Comparison of ENCODE assay signal across 8 cellular contexts in the genomic region with DNA sequence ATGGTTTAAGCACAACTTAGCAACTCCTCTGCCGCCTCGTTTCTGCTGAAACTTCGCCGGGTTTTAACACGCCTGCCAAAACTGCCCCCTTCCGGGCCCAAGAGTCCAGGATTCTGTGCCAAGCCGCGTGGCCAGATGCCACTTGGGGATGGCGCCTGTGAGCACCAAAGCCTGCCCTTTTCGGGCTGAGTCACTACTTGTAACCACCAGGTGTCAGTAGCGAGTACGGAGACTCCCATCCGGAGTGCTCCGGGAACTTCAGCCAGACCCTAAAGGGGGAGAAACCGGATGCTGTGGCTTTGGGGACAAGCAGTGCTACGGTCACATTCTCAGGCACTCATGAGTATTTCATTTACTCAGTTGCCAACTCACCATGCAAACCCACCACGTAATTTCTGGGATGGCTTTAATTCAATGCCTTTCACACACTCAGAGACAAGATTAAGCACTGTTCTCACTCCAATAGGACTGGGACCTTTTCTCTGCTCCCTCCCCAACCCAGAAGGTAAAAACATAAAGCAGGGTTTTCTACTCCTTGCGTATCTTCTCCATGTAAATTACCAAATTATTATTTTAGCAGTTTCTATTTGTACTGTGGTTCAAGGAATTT. TPM values are rescaled to one million over a fixed set of nuclear protein-coding genes. Genes with fewer than 3 reads are reported as not detected.
DNase-seq lines count a peak whose midpoint lies in the region; ATAC-seq, FAIRE-seq and TF ChIP-seq lines count a peak whose summit lies in the region.

No MANE protein-coding gene starts in this region.

- SMC1A ChIA-PET in GM12878 (lab: Charles Lee; ENCODE audit: uncharacterized antibody, unreplicated experiment) = interaction anchor here (1.0 to 1.1 kb wide), 2 partner anchors 8 to 245 kb away, joined by 3 to 5 read pairs; no protein-coding TSS in a partner anchor

- H3F3A ChIP-seq in GM23248 (ENCODE audit: insufficient read depth) = peaks cover 36% of the 10 kb centered on the region

- TF ChIP-seq EP300 in GM12878 (IDR thresholded peaks at IDR 0.05; ENCODE audit: borderline replicate concordance in 1 of 2, control insufficient read depth in 1 of 2, low read depth in 2 of 2, low read length in 2 of 2) = no peak

- peaks cover 82% of the 10 kb centered on the region for H3K79me2 ChIP-seq in GM23248 (ENCODE audit: insufficient read depth)
- no peaks in the 10 kb centered on the region for H3K79me2 ChIP-seq in GM12878 (ENCODE audit: control insufficient read depth, insufficient read depth, low read length)

- H3K4me1 ChIP-seq in GM23248 (ENCODE audit: insufficient read depth) (peaks cover 35% of the 10 kb centered on the region), GM12878 (ENCODE audit: control insufficient read depth, insufficient read depth, low read length) (no peaks in the 10 kb centered on the region), iPS-15b (ENCODE audit: control insufficient read depth, insufficient read depth, low read length) (no peaks in the 10 kb centered on the region)

- H3K9ac ChIP-seq in GM23248 = peak overlapping the region; percentile 37
- no peak overlapping the region for H3K9ac ChIP-seq in GM12878 (ENCODE audit: control insufficient read depth, insufficient read depth, low read length)
- no peak overlapping the region for H3K9ac ChIP-seq in iPS-15b (ENCODE audit: low read depth, low read length)

- peak; percentile 62 for FAIRE-seq in GM12878 (lab: Jason Lieb, UNC)

- POLR2A ChIA-PET in GM12878 (lab: Charles Lee) = no interaction called here

- peak; percentile 43 for DNase-seq in GDM1 (lab: John Stamatoyannopoulos, UW)
- peak; percentile 90 for DNase-seq in GM23248
- DNase-seq in T-helper 22 cell (ENCODE audit: low read depth) = peak; percentile 8
- DNase-seq in GM12878 (ENCODE audit: low read depth, low spot score) = peak; percentile 19
- no peak for DNase-seq in NCI-H187 (lab: John Stamatoyannopoulos, UW)

- TF ChIP-seq CTCF in LNCAP (IDR thresholded peaks at IDR 0.05) (peak; percentile 86), GM12878 (IDR thresholded peaks at IDR 0.05 in 2 of 3, conservative IDR thresholded peaks at IDR 0.05 in 1 of 3; ENCODE audit: control insufficient read depth in 2 of 3, extremely low read depth in 1 of 3, insufficient read depth in 1 of 3, low read depth in 3 of 3, low read length in 3 of 3) (peak; percentile 75 to 80 (median 77))

- peak overlapping the region; percentile 52 for H3K4me2 ChIP-seq in GM23248 (ENCODE audit: unreplicated experiment)
- H3K4me2 ChIP-seq in GM12878 (ENCODE audit: control insufficient read depth, insufficient read depth) = 0 out of 2 replicates have a peak overlapping the region, but pooled peaks have one; percentile 26

- RAD21 ChIA-PET in GM12878 (lab: Charles Lee; ENCODE audit: unreplicated experiment) = interaction anchor here (1.4 to 1.9 kb wide), 2 partner anchors 244 to 246 kb away, joined by 7 to 11 read pairs; no protein-coding TSS in a partner anchor

- TF ChIP-seq POLR2A in GM12878 (IDR thresholded peaks at IDR 0.05; ENCODE audit: low read depth, low read length) = no peak

- no TSS peak for BruUV-seq in GM12878 (replicated peaks; lab: Mats Ljungman, UMichigan)

- no peaks in the 10 kb centered on the region; the same call in 1 of the 2 replicates for H4K20me1 ChIP-seq in GM23248 (ENCODE audit: insufficient read depth)
- no peaks in the 10 kb centered on the region; the same call in 1 of the 2 replicates for H4K20me1 ChIP-seq in GM12878 (ENCODE audit: control insufficient read depth, insufficient read depth)

- H2AFZ ChIP-seq in GM23248 = no peak overlapping the region
- H2AFZ ChIP-seq in GM12878 (ENCODE audit: control insufficient read depth, low read depth, low read length) = no peak overlapping the region

- peak; percentile 85 for ATAC-seq in GM12878

- H3K27ac ChIP-seq in GM23248 (peak overlapping the region; percentile 50), GM12878 (ENCODE audit: control insufficient read depth, insufficient read depth) (no peak overlapping the region), skin epidermis (peak overlapping the region in 14 of 21 experiments; percentile 2 to 66 (median 26))

- peak; percentile 46 for TF ChIP-seq RAD21 in GM12878 (IDR thresholded peaks at IDR 0.05; ENCODE audit: insufficient read depth, low read depth, low read length)

- CTCF ChIA-PET in GM12878 (lab: Yijun Ruan, JAX) = interaction anchor here (0.7 to 3.3 kb wide), 7 partner anchors 9 to 269 kb away, joined by 3 to 33 read pairs (median 3); no protein-coding TSS in a partner anchor

- no peaks in the 10 kb centered on the region for H3K9me2 ChIP-seq in GM23248 (ENCODE audit: insufficient read depth)

- H3K9me3 ChIP-seq in GM23248 (ENCODE audit: low read depth) (no peaks in the 10 kb centered on the region), GM12878 (replicated peaks; ENCODE audit: control insufficient read depth, insufficient read depth, low read length) (no peaks in the 10 kb centered on the region), iPS-15b (ENCODE audit: control insufficient read depth, insufficient read depth, low read length) (no peaks in the 10 kb centered on the region)

- H3K4me3 ChIP-seq in GM23248 = peak overlapping the region; percentile 26; the same call in 1 of the 2 replicates
- H3K4me3 ChIP-seq in GM12878 = no peak overlapping the region
- H3K4me3 ChIP-seq in iPS-15b (ENCODE audit: low read depth, low read length) = peak overlapping the region; percentile 48
- H3K4me3 ChIP-seq in skin epidermis = peak overlapping the region in 3 of 7 experiments; percentile 4 to 13 (median 9)

- 4 to 5% methylated on average over 18 of the region's 18 CpGs for whole genome bisulfite sequencing in GM23248 (ENCODE audit: low coverage in 1 of 2, low lambda C conversion rate in 2 of 2, missing lambda C conversion rate in 2 of 2), 2 experiments
- WGBS in GM12878 (ENCODE audit: insufficient coverage, insufficient replicate concordance, low lambda C conversion rate, missing lambda C conversion rate) = 0% methylated on average over 18 of the region's 18 CpGs

- H3K27me3 ChIP-seq in GM23248 (replicated peaks; ENCODE audit: insufficient read depth) = no peaks in the 10 kb centered on the region
- H3K27me3 ChIP-seq in GM12878 (replicated peaks in 1 of 2; ENCODE audit: control insufficient read depth in 2 of 2, insufficient read depth in 2 of 2, low read length in 1 of 2) = no peaks in the 10 kb centered on the region; a peak in 3 of 4 replicates
- H3K27me3 ChIP-seq in iPS-15b (ENCODE audit: control insufficient read depth, insufficient read depth, low read length) = peaks cover 55% of the 10 kb centered on the region

- peaks cover 18% of the 10 kb centered on the region for H3K36me3 ChIP-seq in GM23248 (ENCODE audit: low read depth)
- H3K36me3 ChIP-seq in GM12878 (ENCODE audit: control insufficient read depth in 2 of 2, insufficient read depth in 2 of 2, low read length in 1 of 2) = no peaks in the 10 kb centered on the region
- H3K36me3 ChIP-seq in iPS-15b (ENCODE audit: control insufficient read depth, insufficient read depth, low read length) = no peaks in the 10 kb centered on the region

- in situ Hi-C loops in GM23248 (cut with MboI) (no loop called here), GM12878 (cut with MboI) (loop anchor here (5.0 to 25.0 kb wide), 2 partner anchors 245 to 730 kb away; a partner anchor contains a TSS)

- intact Hi-C loops in GM12878 (cut with micrococcal nuclease; ENCODE audit: unreplicated experiment) = loop anchor here (1.0 kb wide), 1 partner anchor 245 kb away; no protein-coding TSS in a partner anchor

TF ChIP-seq in GM12878, 131 proteins besides CTCF, POLR2A, EP300 and RAD21 (continues in another document):
- TF ChIP-seq, protein P1, sequence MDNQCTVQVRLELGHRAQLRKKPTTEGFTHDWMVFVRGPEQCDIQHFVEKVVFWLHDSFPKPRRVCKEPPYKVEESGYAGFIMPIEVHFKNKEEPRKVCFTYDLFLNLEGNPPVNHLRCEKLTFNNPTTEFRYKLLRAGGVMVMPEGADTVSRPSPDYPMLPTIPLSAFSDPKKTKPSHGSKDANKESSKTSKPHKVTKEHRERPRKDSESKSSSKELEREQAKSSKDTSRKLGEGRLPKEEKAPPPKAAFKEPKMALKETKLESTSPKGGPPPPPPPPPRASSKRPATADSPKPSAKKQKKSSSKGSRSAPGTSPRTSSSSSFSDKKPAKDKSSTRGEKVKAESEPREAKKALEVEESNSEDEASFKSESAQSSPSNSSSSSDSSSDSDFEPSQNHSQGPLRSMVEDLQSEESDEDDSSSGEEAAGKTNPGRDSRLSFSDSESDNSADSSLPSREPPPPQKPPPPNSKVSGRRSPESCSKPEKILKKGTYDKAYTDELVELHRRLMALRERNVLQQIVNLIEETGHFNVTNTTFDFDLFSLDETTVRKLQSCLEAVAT (IDR thresholded peaks at IDR 0.05) = no peak
- TF ChIP-seq YY1 (IDR thresholded peaks at IDR 0.05; ENCODE audit: low read depth, low read length) = peak; percentile 47; the same call in 1 of the 2 replicates

RNA-seq across cellular contexts. Expression of a gene that starts 7.7 kb away (rescaled TPM):
- total RNA-seq in GM23248 (2014; rRNA removed; shearing (Covaris generic)) = 45.0 and 67.2 TPM in 2 replicates
- polyA plus RNA-seq in GM23248 (2016; fragmentation: Nextera tagmentation; extraction: Ambion mirVana) = 124 and 126 TPM in 2 replicates
- not detected in 2 replicates for total RNA-seq in GM12878 (2013; cell fraction: nucleolus; rRNA removed)
- total RNA-seq in GM12878 (2014; rRNA removed) = not detected in 2 replicates
- not detected in 2 replicates for total RNA-seq in GM12878 (2014; rRNA removed; fragmentation: Illumina TruSeq; extraction: Trizol)
- total RNA-seq in GM12878 (2021) = 0.35 and 0.59 TPM in 2 replicates
- not detected for polyA plus RNA-seq in GM12878 (2011; ENCODE audit: low read depth)
- 0.04 TPM in 1 of 2 replicates, not detected in the other for polyA plus RNA-seq in GM12878 (2011; rRNA removed)
- not detected in 2 replicates for polyA plus RNA-seq in GM12878 (2011; cell fraction: cytosol; rRNA removed)
- polyA plus RNA-seq in GM12878 (2011; cell fraction: nucleus; rRNA removed) = not detected in 2 replicates
- polyA plus RNA-seq in GM12878 (2012) = not detected in 2 replicates
- polyA plus RNA-seq in GM12878 (2014; fragmentation: Illumina TruSeq; extraction: Trizol) = not detected in 2 replicates
- not detected for polyA plus RNA-seq in GM12878 (2014; fragmentation: Nextera tagmentation; extraction: Ambion mirVana)
- polyA plus RNA-seq in GM12878 (2014; rRNA removed) = not detected in 2 replicates
- polyA plus RNA-seq in GM12878 (2016; fragmentation: Nextera tagmentation; extraction: Ambion mirVana) = not detected
- polyA minus RNA-seq in GM12878 (2011; rRNA and poly(A)+ RNA removed) = 0.22 TPM in 1 of 2 replicates, not detected in the other
- not detected in 2 replicates for polyA minus RNA-seq in GM12878 (2011; cell fraction: cytosol; rRNA and poly(A)+ RNA removed)
- polyA minus RNA-seq in GM12878 (2011; cell fraction: nucleus; rRNA and poly(A)+ RNA removed) = not detected in 2 replicates

Comparison
In these comparisons a context has a peak if more than half of its experiments do, and no peak if none do; other contexts are left out.
1. DNase-seq: peak in GDM1 (single experiment), GM23248 (single experiment), T-helper 22 cell (single experiment) and GM12878 (single experiment); none in NCI-H187 (0 of 2).
2. RNA of a gene that starts 7.7 kb away (total RNA-seq): 45.0 to 67.2 TPM in GM23248; 0.35 to 0.59 TPM in GM12878; every median in the first group is over 10 times any median in the second.